Comparison of ENCODE assay signal across 11 cellular contexts in the genomic region with DNA sequence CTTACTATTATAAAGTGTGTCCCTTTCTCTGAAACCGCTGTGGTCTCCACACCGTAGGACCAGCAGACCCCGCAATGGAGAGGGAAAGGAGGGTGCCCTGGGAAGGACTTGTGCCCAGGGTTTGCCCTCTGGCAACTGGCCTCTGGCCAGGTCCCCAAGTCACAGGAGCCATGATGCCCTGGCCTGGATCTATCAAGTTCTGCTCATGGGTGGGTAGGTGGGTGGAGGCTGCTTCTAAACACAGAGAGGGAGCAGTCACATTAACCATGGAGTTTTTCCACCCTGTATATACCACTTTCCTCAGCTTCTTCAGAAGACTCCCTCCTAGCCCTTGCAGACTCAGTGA. TPM values are rescaled to one million over a fixed set of nuclear protein-coding genes. Genes with fewer than 3 reads are reported as not detected.
DNase-seq lines count a peak whose midpoint lies in the region; ATAC-seq and TF ChIP-seq lines count a peak whose summit lies in the region.
"Had no signal": no experiment of that assay in that cellular context is flagged by ENCODE, and none has a peak within 500 bp of the region (broad histone marks: within the 10 kb centered on the region; RNA-seq: fewer than 3 reads in every experiment).

No MANE protein-coding gene starts in this region.

- no peak overlapping the region for H3K27ac Mint-ChIP-seq in activated CD4-positive, alpha-beta T cell treated with anti-CD3 and anti-CD28 coated beads, Interleukin-2, amount 10 ng/mL, durations not matched to agents 7 days and 5 days
- H3K27ac Mint-ChIP-seq in stimulated activated effector memory CD8-positive, alpha-beta T cell treated with anti-CD3 and anti-CD28 coated beads, Interleukin-12 subunit alpha, Interleukin-12 subunit beta, amount 100 ng/mL, for 72 hours: no peak overlapping the region

- H3K9me3 Mint-ChIP-seq in activated CD4-positive, alpha-beta T cell treated with anti-CD3 and anti-CD28 coated beads, Interleukin-2, amount 10 ng/mL, durations not matched to agents 7 days and 5 days: no peaks in the 10 kb centered on the region
- no peaks in the 10 kb centered on the region for H3K9me3 Mint-ChIP-seq in stimulated activated effector memory CD8-positive, alpha-beta T cell treated with anti-CD3 and anti-CD28 coated beads, Interleukin-12 subunit alpha, Interleukin-12 subunit beta, amount 100 ng/mL, for 72 hours

- peak overlapping the region; percentile 43 for H3K27ac ChIP-seq in OCI-LY3 (ENCODE audit: low read length)
- no peak overlapping the region for H3K27ac ChIP-seq in esophagus squamous epithelium

- H3K79me2 ChIP-seq in OCI-LY3 (ENCODE audit: low read length): no peaks in the 10 kb centered on the region

- H3K4me1 Mint-ChIP-seq in activated CD4-positive, alpha-beta T cell treated with anti-CD3 and anti-CD28 coated beads, Interleukin-2, amount 10 ng/mL, durations not matched to agents 7 days and 5 days: peaks cover 7% of the 10 kb centered on the region
- H3K4me1 Mint-ChIP-seq in stimulated activated effector memory CD8-positive, alpha-beta T cell treated with anti-CD3 and anti-CD28 coated beads, Interleukin-12 subunit alpha, Interleukin-12 subunit beta, amount 100 ng/mL, for 72 hours: peaks cover 16% of the 10 kb centered on the region

- peaks cover 39% of the 10 kb centered on the region for H3K27me3 Mint-ChIP-seq in activated CD4-positive, alpha-beta T cell treated with anti-CD3 and anti-CD28 coated beads, Interleukin-2, amount 10 ng/mL, durations not matched to agents 7 days and 5 days

- intact Hi-C loops in esophagus squamous epithelium (cut with DNase I): no loop called here

- H3K9me3 ChIP-seq in OCI-LY3 (ENCODE audit: insufficient read depth, low read length): no peaks in the 10 kb centered on the region
- no peaks in the 10 kb centered on the region for H3K9me3 ChIP-seq in esophagus squamous epithelium
- H3K9me3 ChIP-seq: MG63, tibial artery had no signal

- POLR2A ChIA-PET in activated CD4-positive, alpha-beta T cell treated with anti-CD3 and anti-CD28 coated beads, Interleukin-2, amount 10 ng/mL, durations not matched to agents 7 days and 5 days (lab: Charles Lee): no interaction called here

- no peaks in the 10 kb centered on the region for H3K36me3 ChIP-seq in OCI-LY3 (replicated peaks; ENCODE audit: low read depth, low read length)
- H3K36me3 ChIP-seq in esophagus squamous epithelium: no peaks in the 10 kb centered on the region
- H3K36me3 ChIP-seq: MG63, tibial artery had no signal

- peak overlapping the region; percentile 77 for H3K9ac ChIP-seq in OCI-LY3 (ENCODE audit: low read length)

- DNase-seq in activated CD4-positive, alpha-beta T cell treated with anti-CD3 and anti-CD28 coated beads, Interleukin-2, amount 10 ng/mL, durations not matched to agents 7 days and 5 days: no peak
- DNase-seq in activated CD4-positive, alpha-beta T cell treated with anti-CD3 and anti-CD28 coated beads, Interleukin-2, amount 50 U/mL, for 48 hours: no peak
- DNase-seq in esophagus squamous epithelium (lab: John Stamatoyannopoulos, UW) (no peak), NCI-H2171 (lab: John Stamatoyannopoulos, UW) (no peak)
- no peak for DNase-seq in stimulated activated effector memory CD8-positive, alpha-beta T cell treated with anti-CD3 and anti-CD28 coated beads, Interleukin-12 subunit alpha, Interleukin-12 subunit beta, amount 100 ng/mL, for 72 hours (ENCODE audit: low spot score in 2 of 2)
- no peak for DNase-seq in effector CD8-positive, alpha-beta T cell (lab: John Stamatoyannopoulos, UW)

- CTCF ChIA-PET in activated CD4-positive, alpha-beta T cell treated with anti-CD3 and anti-CD28 coated beads, Interleukin-2, amount 10 ng/mL, durations not matched to agents 7 days and 5 days (lab: Charles Lee): no interaction called here

- peak overlapping the region; percentile 94 for H3K4me2 ChIP-seq in OCI-LY3 (ENCODE audit: low read length)

- no peaks in the 10 kb centered on the region for H4K20me1 ChIP-seq in OCI-LY3 (ENCODE audit: insufficient read depth, low read length)

- TF ChIP-seq POLR2A in esophagus squamous epithelium (IDR thresholded peaks at IDR 0.05): no peak

- peaks cover 32% of the 10 kb centered on the region for H3K4me1 ChIP-seq in OCI-LY3 (ENCODE audit: low read length)
- H3K4me1 ChIP-seq in esophagus squamous epithelium: peaks cover 7 to 22% (median 8%) of the 10 kb centered on the region in 3 donors

- ATAC-seq in stimulated activated effector memory CD8-positive, alpha-beta T cell treated with anti-CD3 and anti-CD28 coated beads, Interleukin-12 subunit alpha, Interleukin-12 subunit beta, amount 100 ng/mL, for 72 hours: no peak
- ATAC-seq in GM18858 (IDR thresholded peaks at IDR 0.05; ENCODE audit: unreplicated experiment): no peak

- TF ChIP-seq CTCF in OCI-LY3 (IDR thresholded peaks at IDR 0.05; ENCODE audit: low read depth, low read length): no peak
- no peak for TF ChIP-seq CTCF in esophagus squamous epithelium (IDR thresholded peaks at IDR 0.05)

- no peaks in the 10 kb centered on the region for H3K36me3 Mint-ChIP-seq in activated CD4-positive, alpha-beta T cell treated with anti-CD3 and anti-CD28 coated beads, Interleukin-2, amount 10 ng/mL, durations not matched to agents 7 days and 5 days (ENCODE audit: low read depth)
- H3K36me3 Mint-ChIP-seq in stimulated activated effector memory CD8-positive, alpha-beta T cell treated with anti-CD3 and anti-CD28 coated beads, Interleukin-12 subunit alpha, Interleukin-12 subunit beta, amount 100 ng/mL, for 72 hours: no peaks in the 10 kb centered on the region

- H2AFZ ChIP-seq in OCI-LY3 (ENCODE audit: low read depth, low read length): peak overlapping the region; percentile 76

- 92 to 95% methylated on average over 3 of the region's 3 CpGs for WGBS in esophagus squamous epithelium, 2 donors

- H3K27me3 ChIP-seq in OCI-LY3 (ENCODE audit: low read depth, low read length) (no peaks in the 10 kb centered on the region), esophagus squamous epithelium (peaks cover 0 to 78% (median 0%) of the 10 kb centered on the region in 4 donors)

- H3K4me3 Mint-ChIP-seq in activated CD4-positive, alpha-beta T cell treated with anti-CD3 and anti-CD28 coated beads, Interleukin-2, amount 10 ng/mL, durations not matched to agents 7 days and 5 days: peak overlapping the region; percentile 67
- peak overlapping the region; percentile 73 for H3K4me3 Mint-ChIP-seq in stimulated activated effector memory CD8-positive, alpha-beta T cell treated with anti-CD3 and anti-CD28 coated beads, Interleukin-12 subunit alpha, Interleukin-12 subunit beta, amount 100 ng/mL, for 72 hours

- peak overlapping the region; percentile 84 for H3K4me3 ChIP-seq in OCI-LY3 (ENCODE audit: low read length)
- H3K4me3 ChIP-seq in esophagus squamous epithelium: peak overlapping the region in 3 of 4 donors; percentile 50 to 76 (median 68)

RNA-seq across cellular contexts. Expression of gene NEUROD2, which starts 9.4 kb away (rescaled TPM):
- total RNA-seq in activated CD4-positive, alpha-beta T cell treated with anti-CD3 and anti-CD28 coated beads, Interleukin-2, amount 10 ng/mL, durations not matched to agents 7 days and 5 days: not detected
- not detected for total RNA-seq in esophagus squamous epithelium
- total RNA-seq: kidney had no signal

RNA-seq across cellular contexts. Expression of gene PPP1R1B, which starts 9.7 kb away (rescaled TPM):
- not detected for total RNA-seq in activated CD4-positive, alpha-beta T cell treated with anti-CD3 and anti-CD28 coated beads, Interleukin-2, amount 10 ng/mL, durations not matched to agents 7 days and 5 days
- 1 to 10 TPM in 2 of 4 donors, under 1 TPM in 2; 0.23 to 4.8 (median 2.4) TPM for total RNA-seq in esophagus squamous epithelium

RNA-seq across cellular contexts. Expression of gene STARD3, which starts 19.9 kb away (rescaled TPM):
- total RNA-seq in activated CD4-positive, alpha-beta T cell treated with anti-CD3 and anti-CD28 coated beads, Interleukin-2, amount 10 ng/mL, durations not matched to agents 7 days and 5 days: 10 to 100 TPM; 70.0 to 72.8 TPM
- 10 to 100 TPM; 27.3 to 46.7 (median 33.4) TPM for total RNA-seq in esophagus squamous epithelium

RNA-seq across cellular contexts. Expression of gene TCAP, which starts 48.1 kb away (rescaled TPM):
- total RNA-seq in activated CD4-positive, alpha-beta T cell treated with anti-CD3 and anti-CD28 coated beads, Interleukin-2, amount 10 ng/mL, durations not matched to agents 7 days and 5 days: 1 to 10 TPM; 2.0 to 2.1 TPM
- total RNA-seq in esophagus squamous epithelium: under 1 TPM; 0.11 to 0.57 (median 0.29) TPM

RNA-seq across cellular contexts. Expression of gene PNMT, which starts 51.2 kb away (rescaled TPM):
- total RNA-seq in activated CD4-positive, alpha-beta T cell treated with anti-CD3 and anti-CD28 coated beads, Interleukin-2, amount 10 ng/mL, durations not matched to agents 7 days and 5 days: under 1 TPM in 1 of 2 experiments, not detected in 1; 0.19 TPM
- 1 to 10 TPM in 2 of 4 donors, under 1 TPM in 2; 0.26 to 8.4 (median 1.3) TPM for total RNA-seq in esophagus squamous epithelium
